Comparison of ENCODE assay signal across 1 cellular context in the genomic region with DNA sequence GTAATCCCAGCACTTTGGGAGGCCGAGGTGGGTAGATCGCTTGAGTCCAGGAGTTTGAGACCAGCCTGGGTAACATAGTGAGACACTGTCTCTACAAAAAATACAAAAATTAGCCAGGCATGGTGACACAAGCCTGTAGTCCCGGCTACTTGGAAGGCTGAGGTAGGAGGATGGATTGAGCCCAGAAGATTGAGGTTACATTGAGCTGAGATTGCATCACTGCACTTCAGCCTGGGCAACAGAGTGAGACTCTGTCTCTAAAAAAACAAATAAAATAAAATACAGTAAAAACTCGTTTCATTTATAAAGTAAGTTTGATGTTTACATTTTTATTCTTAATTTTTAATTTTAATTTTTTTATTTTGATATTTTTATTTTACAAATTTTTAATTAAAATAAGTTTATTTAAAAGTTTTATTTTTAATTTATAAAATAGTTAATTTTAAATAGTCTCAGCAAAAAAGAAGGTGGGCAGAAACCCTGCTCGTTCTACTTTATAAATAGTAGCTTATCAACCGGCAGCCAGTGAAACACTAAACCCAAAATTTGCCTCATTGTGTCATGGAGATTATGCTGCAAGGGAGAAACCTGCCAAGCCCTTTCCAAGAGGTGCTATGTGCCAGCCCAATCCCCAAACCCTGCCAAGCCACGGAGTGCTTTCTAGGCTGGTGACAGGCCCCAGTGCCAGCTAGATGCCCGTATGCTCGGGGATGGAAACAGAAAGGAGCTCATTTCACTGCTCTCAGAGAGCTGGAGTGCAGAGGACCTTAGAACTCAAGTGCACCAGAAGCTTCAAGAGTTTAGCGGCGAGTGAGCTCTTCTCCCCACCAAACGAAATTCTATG.
TF ChIP-seq lines count a peak whose summit lies in the region.

No MANE protein-coding gene starts in this region.

TF ChIP-seq in SK-N-SH treated with all-trans-retinoic acid at 6 μM for 48 hours, 23 proteins besides CTCF, POLR2A, EP300 and RAD21 (continued from another document):
- TF ChIP-seq, protein P1, sequence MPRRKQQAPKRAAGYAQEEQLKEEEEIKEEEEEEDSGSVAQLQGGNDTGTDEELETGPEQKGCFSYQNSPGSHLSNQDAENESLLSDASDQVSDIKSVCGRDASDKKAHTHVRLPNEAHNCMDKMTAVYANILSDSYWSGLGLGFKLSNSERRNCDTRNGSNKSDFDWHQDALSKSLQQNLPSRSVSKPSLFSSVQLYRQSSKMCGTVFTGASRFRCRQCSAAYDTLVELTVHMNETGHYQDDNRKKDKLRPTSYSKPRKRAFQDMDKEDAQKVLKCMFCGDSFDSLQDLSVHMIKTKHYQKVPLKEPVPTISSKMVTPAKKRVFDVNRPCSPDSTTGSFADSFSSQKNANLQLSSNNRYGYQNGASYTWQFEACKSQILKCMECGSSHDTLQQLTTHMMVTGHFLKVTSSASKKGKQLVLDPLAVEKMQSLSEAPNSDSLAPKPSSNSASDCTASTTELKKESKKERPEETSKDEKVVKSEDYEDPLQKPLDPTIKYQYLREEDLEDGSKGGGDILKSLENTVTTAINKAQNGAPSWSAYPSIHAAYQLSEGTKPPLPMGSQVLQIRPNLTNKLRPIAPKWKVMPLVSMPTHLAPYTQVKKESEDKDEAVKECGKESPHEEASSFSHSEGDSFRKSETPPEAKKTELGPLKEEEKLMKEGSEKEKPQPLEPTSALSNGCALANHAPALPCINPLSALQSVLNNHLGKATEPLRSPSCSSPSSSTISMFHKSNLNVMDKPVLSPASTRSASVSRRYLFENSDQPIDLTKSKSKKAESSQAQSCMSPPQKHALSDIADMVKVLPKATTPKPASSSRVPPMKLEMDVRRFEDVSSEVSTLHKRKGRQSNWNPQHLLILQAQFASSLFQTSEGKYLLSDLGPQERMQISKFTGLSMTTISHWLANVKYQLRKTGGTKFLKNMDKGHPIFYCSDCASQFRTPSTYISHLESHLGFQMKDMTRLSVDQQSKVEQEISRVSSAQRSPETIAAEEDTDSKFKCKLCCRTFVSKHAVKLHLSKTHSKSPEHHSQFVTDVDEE (CRISPR knock-in tag; IDR thresholded peaks at IDR 0.05): no peak
TF ChIP-seq in SK-N-SH treated with all-trans-retinoic acid at 6 μM for 48 hours: peak in this region for 0.
